ENCODE assay signal across 22 cellular contexts in genomic region chr11:92663539-92663938, GRCh38.
"Had no signal": no experiment of that assay in that cellular context is flagged by ENCODE, and none has a peak within 500 bp of the region (broad histone marks: within the 10 kb centered on the region; RNA-seq: fewer than 3 reads in every experiment).

No MANE protein-coding gene starts in this region.

- DNase-seq: activated CD4-positive, alpha-beta T cell treated with anti-CD3 and anti-CD28 coated beads for 4 hours; activated CD4-positive, alpha-beta T cell treated with anti-CD3 and anti-CD28 coated beads, Interleukin-2, amount 50 U/mL, for 48 hours; activated CD4-positive, CD25-positive, alpha-beta regulatory T cell; activated CD8-positive, alpha-beta memory T cell treated with anti-CD3 and anti-CD28 coated beads, Interleukin-2, amount 50 U/mL, for 48 hours; activated naive CD4-positive, alpha-beta T cell; activated T-cell treated with anti-CD3 and anti-CD28 coated beads, Interleukin-2, amount 50 U/mL, for 4 hours; amygdala; caudate nucleus; dermis blood vessel endothelial cell; effector CD8-positive, alpha-beta T cell; erythroblast; foreskin melanocyte; left lung; naive thymus-derived CD4-positive, alpha-beta T cell; stimulated activated CD4-positive, alpha-beta T cell treated with anti-CD3 and anti-CD28 coated beads, Interleukin-15, amount 100 ng/mL, for 24 hours; stomach; transverse colon had no signal

- H3K36me3 ChIP-seq: left lung, neural progenitor cell, stomach, transverse colon, vagina had no signal

- H3K4me1 ChIP-seq: left lung, stomach, transverse colon, vagina had no signal

- H3K9ac ChIP-seq: neural progenitor cell had no signal

- H3K4me2 ChIP-seq: neural progenitor cell, smooth muscle cell had no signal

- H2AFZ ChIP-seq: neural progenitor cell had no signal

- H3K4me3 ChIP-seq: left lung, lung, neural progenitor cell, smooth muscle cell, stomach, transverse colon, vagina had no signal

- H3K9me3 ChIP-seq: left lung, stomach, transverse colon, vagina had no signal

- H3K27ac ChIP-seq: left lung, neural progenitor cell, stomach, transverse colon, vagina had no signal

- ATAC-seq: activated T-cell treated with anti-CD3 and anti-CD28 coated beads, Interleukin-2, amount 50 U/mL, for 4 hours; left lung; naive thymus-derived CD4-positive, alpha-beta T cell; stimulated activated memory B cell treated with anti-CD40 and anti-IgM and Interleukin-4, amounts not matched to agents 10 μg/mL and 1 μg/mL and 100 μg/mL, for 72 hours had no signal

- H3K27me3 ChIP-seq: left lung, neural progenitor cell, stomach, transverse colon, vagina had no signal
